8 cellular contexts compared by ENCODE assay signal in the genomic region with DNA sequence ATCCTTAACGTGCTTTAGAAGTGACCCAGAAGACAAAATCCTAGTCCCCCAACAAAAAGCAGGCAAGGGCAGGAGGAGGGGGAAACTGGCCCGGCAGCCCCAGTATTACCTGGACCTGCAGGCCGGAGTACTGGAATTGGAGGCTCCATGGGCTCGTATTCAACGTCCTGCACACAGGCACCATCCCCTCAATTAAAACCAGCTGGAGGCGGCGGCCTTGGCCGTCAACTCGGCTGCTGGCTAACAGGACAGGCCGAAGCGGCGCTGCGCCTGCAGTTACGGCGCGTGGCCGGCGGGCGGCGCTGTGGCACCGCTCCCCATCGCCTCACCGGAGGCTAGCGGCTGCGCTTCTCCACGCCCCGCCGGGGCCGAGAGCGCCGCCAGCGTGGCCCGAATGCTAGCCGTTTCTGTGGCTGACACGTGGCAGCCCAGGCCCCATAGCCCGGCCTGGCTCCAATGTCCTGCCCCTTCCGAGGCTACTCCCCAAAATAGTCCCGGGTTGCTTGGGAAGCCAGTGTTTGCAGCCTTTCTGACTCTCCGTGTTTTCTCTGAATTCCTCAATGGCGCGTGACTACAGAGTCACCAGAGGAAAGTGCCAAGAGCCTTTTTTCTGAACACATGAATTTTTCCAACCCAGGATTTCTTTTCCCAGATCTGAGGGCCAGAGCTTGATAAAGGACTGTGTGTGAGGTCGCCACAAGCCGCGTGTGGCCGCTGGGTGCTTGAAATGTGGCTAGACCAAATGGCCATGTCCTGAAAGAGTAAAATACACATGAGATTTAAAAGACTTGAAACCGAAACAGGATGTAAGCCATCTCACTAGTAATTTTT.
DNase-seq lines count a peak whose midpoint lies in the region; ATAC-seq and TF ChIP-seq lines count a peak whose summit lies in the region.

No MANE protein-coding gene starts in this region.

- TF ChIP-seq CTCF in DOHH2 (IDR thresholded peaks at IDR 0.05; ENCODE audit: low read depth, low read length, poor library complexity, severe bottlenecking) (peak; percentile 97), neural crest cell (conservative IDR thresholded peaks at IDR 0.05) (peak; percentile 99), stomach (IDR thresholded peaks at IDR 0.05) (peak in 6 of 7 experiments; percentile 38 to 100 (median 100))

- H3K36me3 Mint-ChIP-seq in neural crest cell (ENCODE audit: low read depth) = no peaks in the 10 kb centered on the region

- no peaks in the 10 kb centered on the region for H4K20me1 ChIP-seq in DOHH2 (ENCODE audit: control insufficient read depth, insufficient read depth, low read depth, low read length)

- H3F3A ChIP-seq in DOHH2 (ENCODE audit: control insufficient read depth, insufficient read depth) = no peaks in the 10 kb centered on the region

- peak; percentile 97 for ATAC-seq in GM21723 (IDR thresholded peaks at IDR 0.05; ENCODE audit: unreplicated experiment)

- H3K4me3 ChIP-seq in DOHH2 (ENCODE audit: low read length) = peak overlapping the region; percentile 64
- H3K4me3 ChIP-seq in stomach = peak overlapping the region; percentile 35 to 48 (median 40)

- intact Hi-C loops in stomach (cut with DNase I; ENCODE audit: low total_unique reads) = no loop called here

- H3K9me3 Mint-ChIP-seq in neural crest cell = no peaks in the 10 kb centered on the region

- H3K27ac ChIP-seq in DOHH2 (ENCODE audit: low read depth, low read length) (no peak overlapping the region), stomach (peak overlapping the region; percentile 79 to 90 (median 88))

- H3K9me3 ChIP-seq in DOHH2 (ENCODE audit: control insufficient read depth, insufficient read depth, low read length) = no peaks in the 10 kb centered on the region
- no peaks in the 10 kb centered on the region for H3K9me3 ChIP-seq in stomach

- H3K4me3 Mint-ChIP-seq in neural crest cell = peak overlapping the region; percentile 83

- in situ Hi-C loops in KBM-7 (cut with MboI; ENCODE audit: low pct_unique_long_range_greater_than_20kb, low sequenced_read_pairs) = loop anchor here (25.0 kb wide), 1 partner anchor 172 kb away; no protein-coding TSS in a partner anchor

- TF ChIP-seq EP300 in stomach (IDR thresholded peaks at IDR 0.05) = no peak

- H3K27me3 Mint-ChIP-seq in neural crest cell (ENCODE audit: low read depth) = peaks cover 28% of the 10 kb centered on the region

- peaks cover 10% of the 10 kb centered on the region for H3K4me1 Mint-ChIP-seq in neural crest cell

- no peaks in the 10 kb centered on the region for H3K36me3 ChIP-seq in DOHH2 (ENCODE audit: control insufficient read depth, low read length)
- no peaks in the 10 kb centered on the region for H3K36me3 ChIP-seq in stomach

- no peaks in the 10 kb centered on the region for H3K79me2 ChIP-seq in DOHH2 (ENCODE audit: control insufficient read depth, low read length)

- H3K4me1 ChIP-seq in DOHH2 (ENCODE audit: control insufficient read depth, low read length) = peaks cover 16% of the 10 kb centered on the region
- peaks cover 5 to 17% (median 12%) of the 10 kb centered on the region in 4 donors for H3K4me1 ChIP-seq in stomach

- 1 to 2% (median 1%) methylated on average over 18 to 46 of the region's 46 CpGs for WGBS in stomach, 5 donors

- DNase-seq in KBM-7 (peak; percentile 96), RPMI8226 (peak; percentile 96), fibroblast of the conjunctiva (ENCODE audit: low read depth) (peak; percentile 90), neural crest cell (ENCODE audit: low read depth, low spot score) (peak; percentile 92), stomach (peak; percentile 94)
- DNase-seq in activated effector memory CD4-positive, alpha-beta T cell treated with Interleukin-2 at 50 U/mL for 16 hours = peak; percentile 72

- peak overlapping the region; percentile 76 for H3K4me2 ChIP-seq in DOHH2 (ENCODE audit: low read length)

- TF ChIP-seq POLR2A in stomach (IDR thresholded peaks at IDR 0.05) = no peak

- no peaks in the 10 kb centered on the region for H3K9me2 ChIP-seq in DOHH2 (replicated peaks; ENCODE audit: control insufficient read depth, low read length)

- H3K27me3 ChIP-seq in DOHH2 (ENCODE audit: control insufficient read depth, low read length) (no peaks in the 10 kb centered on the region; the same call in 1 of the 2 replicates), stomach (no peaks in the 10 kb centered on the region)

- H3K27ac Mint-ChIP-seq in neural crest cell (ENCODE audit: unreplicated experiment) = peak overlapping the region; percentile 92
